ENCODE assay signal across 25 cellular contexts in the genomic region with DNA sequence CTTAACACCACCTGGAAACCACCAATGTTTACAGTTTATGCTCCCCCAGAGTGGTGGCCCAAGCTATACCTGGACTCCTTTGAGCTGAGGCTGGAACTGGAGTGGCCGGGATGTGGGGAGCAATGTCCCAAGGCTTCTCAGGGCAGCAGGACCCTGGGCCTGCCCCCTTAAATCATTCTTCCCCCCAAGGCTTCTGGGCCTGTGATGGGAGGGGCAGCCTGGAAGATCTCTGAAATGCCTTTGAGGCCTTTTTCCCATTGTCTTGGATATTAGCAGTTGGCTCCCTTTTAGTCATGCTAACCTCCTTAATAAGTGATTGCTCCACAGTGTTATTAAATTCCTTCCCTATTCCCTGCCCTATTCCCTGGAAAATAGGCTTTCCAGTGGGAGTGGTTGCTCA.
"Had no signal": no experiment of that assay in that cellular context is flagged by ENCODE, and none has a peak within 500 bp of the region (broad histone marks: within the 10 kb centered on the region; RNA-seq: fewer than 3 reads in every experiment).

No MANE protein-coding gene starts in this region.

- H3K4me3 ChIP-seq: esophagus muscularis mucosa, lung, pancreas, right lobe of liver, testis, tibial artery, upper lobe of left lung had no signal

- H3K36me3 ChIP-seq: neutrophil, pancreas, right lobe of liver had no signal

- ATAC-seq: foreskin keratinocyte; left lobe of liver; natural killer cell; pancreas; right lobe of liver; stimulated activated naive CD8-positive, alpha-beta T cell treated with anti-CD3 and anti-CD28 coated beads, Interleukin-15, amount 100 ng/mL, for 72 hours had no signal

- H3K27me3 ChIP-seq: esophagus muscularis mucosa, foreskin keratinocyte, neutrophil, pancreas, right lobe of liver, testis, tibial artery, upper lobe of left lung had no signal

- H3K27ac ChIP-seq: epithelial cell of prostate, esophagus muscularis mucosa, foreskin keratinocyte, neutrophil, pancreas, right lobe of liver, testis, tibial artery, upper lobe of left lung had no signal

- H3K9me3 Mint-ChIP-seq: dendritic cell treated with granulocyte-macrophage colony-stimulating factor and Interleukin-4, amounts not matched to agents 40 ng/mL and 50 ng/mL, for 4 days had no signal

- H3K4me1 Mint-ChIP-seq: natural killer cell; stimulated activated naive CD8-positive, alpha-beta T cell treated with anti-CD3 and anti-CD28 coated beads, Interleukin-15, amount 100 ng/mL, for 72 hours had no signal

- H3K4me3 Mint-ChIP-seq: dendritic cell treated with granulocyte-macrophage colony-stimulating factor and Interleukin-4, amounts not matched to agents 40 ng/mL and 50 ng/mL, for 4 days; endodermal cell; memory B cell; natural killer cell; stimulated activated naive CD8-positive, alpha-beta T cell treated with anti-CD3 and anti-CD28 coated beads, Interleukin-15, amount 100 ng/mL, for 72 hours had no signal

- H3K4me1 ChIP-seq: esophagus muscularis mucosa, foreskin keratinocyte, pancreas, right lobe of liver, testis, tibial artery, upper lobe of left lung had no signal

- H3K27me3 Mint-ChIP-seq: dendritic cell treated with granulocyte-macrophage colony-stimulating factor and Interleukin-4, amounts not matched to agents 40 ng/mL and 50 ng/mL, for 4 days; memory B cell; stimulated activated naive CD8-positive, alpha-beta T cell treated with anti-CD3 and anti-CD28 coated beads, Interleukin-15, amount 100 ng/mL, for 72 hours had no signal

- H3K9me3 ChIP-seq: neutrophil, pancreas, right lobe of liver, testis had no signal

- H3K27ac Mint-ChIP-seq: dendritic cell treated with granulocyte-macrophage colony-stimulating factor and Interleukin-4, amounts not matched to agents 40 ng/mL and 50 ng/mL, for 4 days; endodermal cell; memory B cell; natural killer cell had no signal

- DNase-seq: effector CD8-positive, alpha-beta T cell; endodermal cell; foreskin keratinocyte; glutamatergic neuron; hypothalamus; kidney; natural killer cell; pancreas; retina; right lobe of liver; small intestine; stimulated activated CD4-positive, alpha-beta T cell treated with anti-CD3 and anti-CD28 coated beads, Interleukin-15, amount 100 ng/mL, for 24 hours; stimulated activated CD4-positive, alpha-beta T cell treated with anti-CD3 and anti-CD28 coated beads, Interleukin-2, amount 100 ng/mL, for 48 hours; stimulated activated naive CD4-positive, alpha-beta T cell; stimulated activated naive CD8-positive, alpha-beta T cell treated with anti-CD3 and anti-CD28 coated beads, Interleukin-15, amount 100 ng/mL, for 72 hours; testis; tibial artery; upper lobe of left lung had no signal
